ENCODE assay signal across 22 cellular contexts in genomic region chr3:45320986-45321385, GRCh38.
"Had no signal": no experiment of that assay in that cellular context is flagged by ENCODE, and none has a peak within 500 bp of the region (broad histone marks: within the 10 kb centered on the region; RNA-seq: fewer than 3 reads in every experiment).

No MANE protein-coding gene starts in this region.

- H3K4me1 ChIP-seq: esophagus squamous epithelium, gastroesophageal sphincter, spleen, tibial artery, upper lobe of left lung, uterus had no signal

- FAIRE-seq: keratinocyte had no signal

- H3K36me3 ChIP-seq: esophagus squamous epithelium, gastroesophageal sphincter, neutrophil, spleen, tibial artery, upper lobe of left lung, uterus had no signal

- H3K9me3 ChIP-seq: esophagus squamous epithelium, gastroesophageal sphincter, neutrophil, spleen, tibial artery, upper lobe of left lung, uterus had no signal

- H3K4me3 ChIP-seq: esophagus squamous epithelium, gastroesophageal sphincter, lung, spleen, tibial artery, upper lobe of left lung, uterus had no signal

- H3K27me3 ChIP-seq: esophagus squamous epithelium, neutrophil, upper lobe of left lung, uterus had no signal

- DNase-seq: effector memory CD8-positive, alpha-beta T cell; esophagus squamous epithelium; foreskin fibroblast; glutamatergic neuron; left ventricle myocardium superior; mesenchymal stem cell; midbrain; naive B cell; posterior cingulate gyrus; spleen; stimulated activated CD4-positive, alpha-beta T cell treated with anti-CD3 and anti-CD28 coated beads, Interleukin-15, amount 100 ng/mL, for 24 hours; stimulated activated CD4-positive, alpha-beta T cell treated with anti-CD3 and anti-CD28 coated beads, Interleukin-1b, Interleukin-23, amount 100 ng/mL, for 48 hours; stimulated activated CD4-positive, alpha-beta T cell treated with anti-CD3 and anti-CD28 coated beads, Interleukin-4, amount 100 ng/mL, for 24 hours; tibial artery; upper lobe of left lung; uterus had no signal

- ATAC-seq: effector memory CD8-positive, alpha-beta T cell; gastroesophageal sphincter; left ventricle myocardium superior; sciatic nerve; stimulated activated memory B cell treated with anti-CD40 and anti-IgM and Interleukin-4, amounts not matched to agents 10 μg/mL and 1 μg/mL and 100 μg/mL, for 72 hours had no signal

- H3K27ac ChIP-seq: esophagus squamous epithelium, gastroesophageal sphincter, neutrophil, spleen, tibial artery, upper lobe of left lung, uterus had no signal
